In the genomic region with DNA sequence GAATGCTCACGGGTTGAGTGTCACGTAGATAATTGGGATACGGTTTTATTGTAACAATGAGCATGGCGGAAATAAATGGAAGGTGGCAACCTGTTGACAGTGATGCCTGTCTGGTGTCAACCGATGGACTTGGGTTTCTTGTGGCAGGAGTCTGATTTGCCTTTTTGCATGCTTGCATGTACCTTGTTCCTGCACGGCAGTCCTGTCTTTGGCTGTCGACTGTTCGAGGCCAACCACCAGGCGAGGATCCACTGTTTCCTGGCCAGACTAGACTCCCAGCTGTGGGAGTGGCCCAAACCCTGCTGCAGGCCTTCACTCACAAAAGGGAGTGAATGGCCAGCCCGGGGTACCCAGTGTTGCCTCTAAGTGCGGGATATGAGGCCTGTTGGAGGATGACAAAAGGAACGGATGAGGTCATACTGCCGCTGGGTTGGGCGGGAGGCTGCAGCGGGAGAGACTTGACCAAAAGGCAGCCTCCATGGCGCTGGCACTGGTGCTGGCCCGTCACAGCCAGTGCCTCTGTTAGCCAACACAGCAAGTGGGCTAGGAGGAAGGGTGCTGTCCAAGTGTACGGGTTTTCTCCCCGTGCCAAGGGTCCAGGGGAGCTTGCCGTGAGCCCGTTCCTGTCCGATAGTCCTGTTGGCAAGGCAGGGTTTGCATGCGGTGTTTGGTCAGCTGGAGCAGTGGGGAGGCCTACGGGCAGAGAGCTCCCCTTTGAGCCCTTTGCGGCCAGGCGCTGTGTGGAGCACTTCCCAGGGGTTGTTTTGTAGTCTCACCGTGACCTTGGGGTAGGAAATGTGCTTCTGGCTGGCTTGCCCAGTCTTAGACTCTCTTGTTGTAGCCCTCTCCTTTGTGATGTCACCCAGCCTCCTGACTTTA, we compare ENCODE assay signal across 8 cellular contexts. TPM values are rescaled to one million over a fixed set of nuclear protein-coding genes. Genes with fewer than 3 reads are reported as not detected.
DNase-seq lines count a peak whose midpoint lies in the region; ATAC-seq and TF ChIP-seq lines count a peak whose summit lies in the region.

No MANE protein-coding gene starts in this region.

- ATAC-seq in omental fat pad (ENCODE audit: low FRiP score), result peak; percentile 8
- no peak for ATAC-seq in HG02870 (IDR thresholded peaks at IDR 0.05; ENCODE audit: unreplicated experiment)

- peak; percentile 12 for DNase-seq in DMS79 treated with DMSO at 0.1 percent for 48 hours (lab: John Stamatoyannopoulos, UW)
- no peak for DNase-seq in DMS79 (lab: John Stamatoyannopoulos, UW)
- DNase-seq in LNCaP clone FGC (ENCODE audit: low read depth), result peak; percentile 32
- peak; percentile 44 to 49 for DNase-seq in activated T-cell treated with anti-CD3 and anti-CD28 coated beads, Interleukin-2, amount 50 U/mL, for 48 hours
- DNase-seq in foreskin melanocyte, result peak; percentile 46
- no peak for DNase-seq in omental fat pad (ENCODE audit: low spot score)
- no peak for DNase-seq in inferior parietal cortex (ENCODE audit: extremely low spot score)

- peak overlapping the region; percentile 78 for H3K4me3 ChIP-seq in LNCaP clone FGC (ENCODE audit: low read depth, low read length)

- no peak for TF ChIP-seq CTCF in LNCaP clone FGC (IDR thresholded peaks at IDR 0.05; ENCODE audit: control insufficient read depth, extremely low read depth, insufficient read depth)
- no peak for TF ChIP-seq CTCF in omental fat pad (IDR thresholded peaks at IDR 0.05)

RNA-seq across cellular contexts. Expression of gene DGCR8, which starts 1.0 kb away (rescaled TPM):
- 10 to 100 TPM; 16.9 to 33.5 (median 24.1) TPM for total RNA-seq in omental fat pad

RNA-seq across cellular contexts. Expression of gene RANBP1, which starts 34.9 kb away (rescaled TPM):
- total RNA-seq in omental fat pad, result 100 to 1,000 TPM; 146 to 285 (median 159) TPM

RNA-seq across cellular contexts. Expression of gene TRMT2A, which starts 36.0 kb away (rescaled TPM):
- total RNA-seq in omental fat pad, result 10 to 100 TPM; 32.4 to 58.5 (median 49.0) TPM

RNA-seq across cellular contexts. Expression of gene ZDHHC8, which starts 50.6 kb away (rescaled TPM):
- 10 to 100 TPM in 3 of 4 donors, 1 to 10 TPM in 1; 9.5 to 23.3 (median 16.4) TPM for total RNA-seq in omental fat pad

Comparison
In these comparisons a context has a peak if more than half of its experiments do, and no peak if none do; other contexts are left out.
1. DNase-seq: peak in DMS79 treated with DMSO at 0.1 percent for 48 hours (single experiment), LNCaP clone FGC (single experiment), activated T-cell treated with anti-CD3 and anti-CD28 coated beads, Interleukin-2, amount 50 U/mL, for 48 hours (2 of 2) and foreskin melanocyte (single experiment); none in DMS79 (single experiment), omental fat pad (single experiment) and inferior parietal cortex (single experiment).